ENCODE assay signal across 8 cellular contexts in the genomic region with DNA sequence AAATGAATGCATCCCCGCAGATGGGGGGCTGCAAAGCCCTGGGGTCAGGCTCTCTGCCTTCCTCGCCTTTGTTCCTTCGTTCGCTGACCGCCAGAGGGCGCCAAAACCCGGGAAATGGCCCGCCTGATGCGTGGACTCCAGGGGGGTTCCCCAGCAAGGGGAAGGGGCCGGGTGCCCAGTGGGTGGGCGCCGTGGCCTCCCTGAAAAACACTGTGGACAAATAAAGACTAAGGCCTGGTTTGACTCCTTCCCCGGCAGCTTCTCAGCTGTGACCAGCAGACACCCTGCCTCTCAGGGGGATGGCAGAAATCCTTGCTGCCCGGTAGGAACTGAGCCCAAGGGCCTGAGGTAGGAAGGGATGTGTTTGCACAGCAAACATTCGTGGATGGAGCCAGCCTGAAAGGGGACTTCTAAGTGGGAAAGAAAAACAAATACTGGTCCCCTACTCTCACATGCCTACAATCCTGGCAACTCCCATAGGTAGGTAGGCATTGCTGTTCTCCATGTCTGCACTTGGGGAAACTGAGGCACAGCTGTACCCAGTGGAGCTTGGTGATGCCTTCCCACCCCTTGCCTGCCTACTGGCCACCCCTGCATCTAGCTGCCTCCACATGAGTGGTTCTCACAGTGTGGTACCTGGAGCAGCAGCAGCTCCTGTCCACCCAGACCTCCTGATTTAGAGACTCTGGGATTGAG. TPM values are rescaled to one million over a fixed set of nuclear protein-coding genes. Genes with fewer than 3 reads are reported as not detected.
DNase-seq lines count a peak whose midpoint lies in the region; ATAC-seq and TF ChIP-seq lines count a peak whose summit lies in the region.

No MANE protein-coding gene starts in this region.

- peak overlapping the region; percentile 39; the same call in 1 of the 2 replicates for H3K9ac ChIP-seq in PC-3 (ENCODE audit: low read length)

- H3K27me3 ChIP-seq in PC-3 (ENCODE audit: low read length) (no peaks in the 10 kb centered on the region), foreskin keratinocyte (no peaks in the 10 kb centered on the region)

- H3K27ac ChIP-seq in PC-3 (ENCODE audit: low read length) (no peak overlapping the region), foreskin keratinocyte (no peak overlapping the region)

- H3K4me1 ChIP-seq in PC-3 (ENCODE audit: insufficient read depth, low read length) (peaks cover 13% of the 10 kb centered on the region), foreskin keratinocyte (no peaks in the 10 kb centered on the region)

- no peaks in the 10 kb centered on the region for H3K9me3 ChIP-seq in PC-3 (ENCODE audit: low read length)

- intact Hi-C loops in PC-3 (cut with micrococcal nuclease), result loop anchor here (1.0 kb wide), 2 partner anchors 157 to 219 kb away; no protein-coding TSS in a partner anchor

- no TSS peak for BruUV-seq in PC-3 (replicated peaks; lab: Mats Ljungman, UMichigan)

- no peaks in the 10 kb centered on the region for H3F3A ChIP-seq in PC-3 (ENCODE audit: low read length, unreplicated experiment)

- no peaks in the 10 kb centered on the region for H3K9me2 ChIP-seq in PC-3 (replicated peaks; ENCODE audit: low read length)

- no peaks in the 10 kb centered on the region for H3K36me3 ChIP-seq in PC-3 (ENCODE audit: low read depth, low read length)

- POLR2A ChIA-PET in PC-3 (lab: Charles Lee; ENCODE audit: unreplicated experiment), result no interaction called here

- CTCF ChIA-PET in PC-3 (lab: Charles Lee), result interaction anchor here (0.6 kb wide), 1 partner anchor 1677 kb away, joined by 3 read pairs; no protein-coding TSS in a partner anchor

- H3K4me3 ChIP-seq in PC-3 (ENCODE audit: low read length), result no peak overlapping the region

- peak overlapping the region; percentile 55 for H2AFZ ChIP-seq in PC-3 (ENCODE audit: low read length)

- peak; percentile 30 for DNase-seq in NK-92 treated with Interleukin-12 subunit alpha and Interleukin-12 subunit beta, amount 100 ng/mL, for 24 hours (lab: John Stamatoyannopoulos, UW)
- DNase-seq in NK-92 (lab: John Stamatoyannopoulos, UW; ENCODE audit: unreplicated experiment) (no peak), PC-3 (peak; percentile 48), foreskin keratinocyte (no peak), retina (peak; percentile 85), NCI-H524 treated with DMSO at 0.1 percent for 48 hours (lab: John Stamatoyannopoulos, UW) (no peak)
- DNase-seq in activated T-helper 1 cell treated with anti-CD3 and anti-CD28 coated beads, Interleukin-2, amount 50 U/mL, for 16 hours (ENCODE audit: low read depth in 1 of 2, low spot score in 1 of 2), result peak; percentile 61 to 65

- no peaks in the 10 kb centered on the region for H3K79me2 ChIP-seq in PC-3 (ENCODE audit: low read length)

- TF ChIP-seq CTCF in PC-3 (conservative IDR thresholded peaks at IDR 0.05; ENCODE audit: low read depth, low read length), result peak; percentile 97
- TF ChIP-seq CTCF in foreskin keratinocyte (conservative IDR thresholded peaks at IDR 0.05), result peak; percentile 88

- ATAC-seq in PC-3 (peak; percentile 41), foreskin keratinocyte (peak; percentile 15), HG02840 (IDR thresholded peaks at IDR 0.05; ENCODE audit: low FRiP score, unreplicated experiment) (no peak)

- H4K20me1 ChIP-seq in PC-3 (ENCODE audit: low read length), result no peaks in the 10 kb centered on the region

- peak overlapping the region; percentile 61 for H3K4me2 ChIP-seq in PC-3 (ENCODE audit: low read length)

RNA-seq across cellular contexts. Expression of a gene that starts 57.7 kb away (rescaled TPM):
- total RNA-seq in PC-3 (2014; rRNA removed), result 522 and 586 TPM in 2 replicates
- 10.2 and 14.2 TPM in 2 replicates for total RNA-seq in foreskin keratinocyte
- polyA plus RNA-seq in foreskin keratinocyte, result 6.2 and 10.7 TPM in 2 replicates

Comparison
In these comparisons a context has a peak if more than half of its experiments do, and no peak if none do; other contexts are left out.
1. DNase-seq: peak in NK-92 treated with Interleukin-12 subunit alpha and Interleukin-12 subunit beta, amount 100 ng/mL, for 24 hours (single experiment), PC-3 (single experiment), activated T-helper 1 cell treated with anti-CD3 and anti-CD28 coated beads, Interleukin-2, amount 50 U/mL, for 16 hours (2 of 2) and retina (single experiment); none in NK-92 (single experiment), foreskin keratinocyte (0 of 2) and NCI-H524 treated with DMSO at 0.1 percent for 48 hours (single experiment).
2. RNA of a gene that starts 57.7 kb away (total RNA-seq): 522 to 586 TPM in PC-3; 10.2 to 14.2 TPM in foreskin keratinocyte; every median in the first group is over 10 times any median in the second.